Comparison of ENCODE assay signal across 15 cellular contexts in genomic region chr13:65642301-65642700, GRCh38.
"Had no signal": no experiment of that assay in that cellular context is flagged by ENCODE, and none has a peak within 500 bp of the region (broad histone marks: within the 10 kb centered on the region; RNA-seq: fewer than 3 reads in every experiment).

No MANE protein-coding gene starts in this region.

- H3K27ac Mint-ChIP-seq: natural killer cell treated with Interleukin-12 subunit alpha and Interleukin-12 subunit beta and Interleukin-15 and Interleukin-18, amount 100 ng/mL, for 72 hours had no signal

- H3K36me3 ChIP-seq: neutrophil had no signal

- H3K27me3 Mint-ChIP-seq: natural killer cell treated with Interleukin-12 subunit alpha and Interleukin-12 subunit beta and Interleukin-15 and Interleukin-18, amount 100 ng/mL, for 72 hours had no signal

- H3K27ac ChIP-seq: dorsolateral prefrontal cortex, neutrophil had no signal

- H3K27me3 ChIP-seq: neutrophil had no signal

- H3K4me3 ChIP-seq: dorsolateral prefrontal cortex, lung had no signal

- DNase-seq: cortex of kidney; dorsolateral prefrontal cortex; effector CD8-positive, alpha-beta T cell; foreskin melanocyte; left colon; left ventricle myocardium superior; midbrain; posterior cingulate gyrus; stimulated activated CD4-positive, alpha-beta T cell treated with anti-CD3 and anti-CD28 coated beads, Interleukin-12 subunit alpha, Interleukin-12 subunit beta, amount 100 ng/mL, for 4 hours; stimulated activated naive CD4-positive, alpha-beta T cell; trophoblast cell had no signal

- H3K4me3 Mint-ChIP-seq: natural killer cell treated with Interleukin-12 subunit alpha and Interleukin-12 subunit beta and Interleukin-15 and Interleukin-18, amount 100 ng/mL, for 72 hours had no signal

- ATAC-seq: left colon; left ventricle myocardium superior; natural killer cell treated with Interleukin-12 subunit alpha and Interleukin-12 subunit beta and Interleukin-15 and Interleukin-18, amount 100 ng/mL, for 72 hours; sciatic nerve had no signal

- H3K9me3 ChIP-seq: neutrophil had no signal

- H3K36me3 Mint-ChIP-seq: natural killer cell treated with Interleukin-12 subunit alpha and Interleukin-12 subunit beta and Interleukin-15 and Interleukin-18, amount 100 ng/mL, for 72 hours had no signal
